In the genomic region with DNA sequence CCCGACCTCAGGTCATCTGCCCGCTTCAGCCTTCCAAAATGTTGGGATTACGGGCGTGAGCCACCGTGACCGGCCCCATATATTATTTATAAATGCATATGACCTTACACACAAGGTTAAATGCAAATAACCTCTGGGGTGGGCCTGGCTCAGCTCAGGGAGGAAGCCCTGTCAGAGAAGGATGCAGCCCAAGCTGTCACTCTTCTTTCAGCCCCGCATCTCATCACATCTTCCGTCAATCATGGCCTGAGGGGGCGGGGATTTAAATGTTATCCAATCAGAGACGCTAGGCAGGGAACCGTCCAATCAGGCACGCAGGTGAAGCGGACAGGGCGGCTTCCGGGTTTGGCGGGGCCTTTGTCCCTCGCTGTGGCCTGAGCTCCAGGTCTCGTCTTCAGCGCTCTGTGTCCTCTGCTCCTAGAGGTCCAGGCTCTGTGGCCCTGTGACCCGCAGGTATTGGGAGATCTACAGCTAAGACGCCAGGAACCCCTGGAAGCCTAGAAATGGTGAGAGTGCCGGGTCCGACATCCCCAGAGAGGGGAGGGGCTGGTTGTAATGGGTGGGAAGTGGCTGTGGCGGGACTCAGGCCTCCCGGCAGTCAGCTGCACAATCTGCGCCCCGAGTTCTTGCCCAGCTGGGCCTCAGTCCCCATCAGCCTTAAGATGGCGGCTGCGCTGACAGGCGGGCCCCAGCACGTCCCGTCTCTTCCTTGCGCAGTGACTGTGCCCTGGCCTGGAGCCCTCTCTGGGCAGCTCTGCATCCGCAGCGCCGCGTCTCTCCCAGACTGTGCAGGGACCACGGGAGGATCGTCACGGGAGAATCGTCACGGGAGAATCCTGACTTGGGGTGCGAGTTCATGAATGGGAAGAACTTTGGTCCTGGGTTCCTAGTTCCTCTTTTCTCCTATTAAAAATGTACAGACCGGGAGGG, we compare ENCODE assay signal across 8 cellular contexts. TPM values are rescaled to one million over a fixed set of nuclear protein-coding genes. Genes with fewer than 3 reads are reported as not detected.
A peak's percentile ranks its signal among the peaks of the same experiment; 100 is the strongest.
DNase-seq lines count a peak whose midpoint lies in the region; ATAC-seq and TF ChIP-seq lines count a peak whose summit lies in the region.

A gene (plus strand): TSS at position 360 of the 930 bp plus-strand sequence. CDS start 144 bp downstream, at position 504.

- H3K4me3 ChIP-seq in DND-41 (ENCODE audit: low read depth in 1 of 2, low read length in 2 of 2) (peak within 1 kb of the TSS; percentile 73 to 90), GM23248 (peak within 1 kb of the TSS; percentile 96), fibroblast of mammary gland (ENCODE audit: control insufficient read depth, low read depth, low read length) (peak within 1 kb of the TSS; percentile 89)

- H4K20me1 ChIP-seq in DND-41 (ENCODE audit: insufficient read depth, low read length), result peaks cover 6% of the 10 kb centered on the region; the same call in 1 of the 2 replicates
- no peaks in the 10 kb centered on the region for H4K20me1 ChIP-seq in GM23248 (ENCODE audit: insufficient read depth)

- peaks cover 37% of the 10 kb centered on the region for H3K36me3 ChIP-seq in DND-41 (ENCODE audit: insufficient read depth, low read length)
- H3K36me3 ChIP-seq in GM23248 (ENCODE audit: low read depth), result no peaks in the 10 kb centered on the region

- peak within 1 kb of the TSS; percentile 95 to 100 (median 100) for H3K4me3 Mint-ChIP-seq in naive thymus-derived CD8-positive, alpha-beta T cell

- no peaks in the 10 kb centered on the region for H3K9me2 ChIP-seq in GM23248 (ENCODE audit: insufficient read depth)

- WGBS in GM23248 (ENCODE audit: low coverage in 1 of 2, low lambda C conversion rate in 2 of 2, missing lambda C conversion rate in 2 of 2), 2 experiments, result 3 to 4% methylated on average over 39 to 42 of the region's 44 CpGs

- H3K27ac ChIP-seq in DND-41 (ENCODE audit: low read length) (peak within 1 kb of the TSS; percentile 94), GM23248 (peak within 1 kb of the TSS; percentile 92)

- peak; percentile 97 for DNase-seq in DND-41
- DNase-seq in GM23248, result peak; percentile 99
- DNase-seq in LHCN-M2 (ENCODE audit: low read depth), result peak; percentile 95
- DNase-seq in RPMI8226, result peak; percentile 96
- peak; percentile 79 to 86 for DNase-seq in activated T-helper 1 cell treated with anti-CD3 and anti-CD28 coated beads, Interleukin-2, amount 50 U/mL, for 16 hours (ENCODE audit: low read depth in 1 of 2, low spot score in 1 of 2)
- DNase-seq in fibroblast of mammary gland (ENCODE audit: low read depth), result peak; percentile 92
- DNase-seq in naive thymus-derived CD8-positive, alpha-beta T cell, result peak; percentile 76 to 98 (median 94)
- peak; percentile 81 to 94 (median 92) for DNase-seq in stimulated activated naive CD4-positive, alpha-beta T cell (lab: John Stamatoyannopoulos, UW)

- peaks cover 39% of the 10 kb centered on the region for H3F3A ChIP-seq in GM23248 (ENCODE audit: insufficient read depth)

- H3K4me1 ChIP-seq in DND-41 (ENCODE audit: insufficient read depth, low read length) (peaks cover 45% of the 10 kb centered on the region), GM23248 (ENCODE audit: insufficient read depth) (peaks cover 34% of the 10 kb centered on the region)

- peaks cover 0 to 4% (median 0%) of the 10 kb centered on the region in 9 donors for H3K9me3 Mint-ChIP-seq in naive thymus-derived CD8-positive, alpha-beta T cell

- H3K4me1 Mint-ChIP-seq in naive thymus-derived CD8-positive, alpha-beta T cell, result peaks cover 17 to 54% (median 50%) of the 10 kb centered on the region in 4 donors

- TF ChIP-seq CTCF in DND-41 (IDR thresholded peaks at IDR 0.05; ENCODE audit: borderline replicate concordance, extremely low read depth, low read length, poor library complexity, severe bottlenecking) (peak; percentile 8), fibroblast of mammary gland (conservative IDR thresholded peaks at IDR 0.05; ENCODE audit: control insufficient read depth, insufficient read depth, low read depth, low read length) (no peak)

- H3K9ac ChIP-seq in DND-41 (ENCODE audit: low read depth, low read length), result peak within 1 kb of the TSS; percentile 81
- H3K9ac ChIP-seq in GM23248, result peak within 1 kb of the TSS; percentile 96

- peaks cover 6 to 35% (median 18%) of the 10 kb centered on the region in 3 donors for H3K36me3 Mint-ChIP-seq in naive thymus-derived CD8-positive, alpha-beta T cell

- no peaks in the 10 kb centered on the region for H3K27me3 Mint-ChIP-seq in naive thymus-derived CD8-positive, alpha-beta T cell

- H3K79me2 ChIP-seq in DND-41 (ENCODE audit: insufficient read depth, low read length) (peaks cover 52% of the 10 kb centered on the region), GM23248 (ENCODE audit: insufficient read depth) (peaks cover 32% of the 10 kb centered on the region)

- peak within 1 kb of the TSS; percentile 83 for H3K4me2 ChIP-seq in DND-41 (ENCODE audit: insufficient read depth, low read length)
- H3K4me2 ChIP-seq in GM23248 (ENCODE audit: unreplicated experiment), result peak within 1 kb of the TSS; percentile 81

- H3K27ac Mint-ChIP-seq in naive thymus-derived CD8-positive, alpha-beta T cell, result peak within 1 kb of the TSS; percentile 100

- in situ Hi-C loops in GM23248 (cut with MboI), result no loop called here

- H3K9me3 ChIP-seq in DND-41 (ENCODE audit: insufficient read depth, low read length, severe bottlenecking) (no peaks in the 10 kb centered on the region), GM23248 (ENCODE audit: low read depth) (no peaks in the 10 kb centered on the region)

- ATAC-seq in DND-41 (ENCODE audit: insufficient read depth, low read depth), result peak; percentile 94
- peak; percentile 95 to 97 for ATAC-seq in naive thymus-derived CD8-positive, alpha-beta T cell

- no peaks in the 10 kb centered on the region for H3K27me3 ChIP-seq in DND-41 (ENCODE audit: insufficient read depth, low read length, poor library complexity)
- no peaks in the 10 kb centered on the region for H3K27me3 ChIP-seq in GM23248 (replicated peaks; ENCODE audit: insufficient read depth)

- peak within 1 kb of the TSS; percentile 91 for H2AFZ ChIP-seq in DND-41 (ENCODE audit: low read depth, low read length)
- H2AFZ ChIP-seq in GM23248, result peak within 1 kb of the TSS; percentile 100

- POLR2A ChIA-PET in naive thymus-derived CD8-positive, alpha-beta T cell (lab: Charles Lee), result interaction anchor here (0.6 to 1.9 kb wide), 19 partner anchors 9 to 1613 kb away, joined by 3 to 19 read pairs (median 5); a partner anchor contains a TSS

RNA-seq across cellular contexts. Expression of the gene that starts here (rescaled TPM):
- total RNA-seq in GM23248 (2014; rRNA removed; shearing (Covaris generic)), result 9.1 and 13.3 TPM in 2 replicates
- 8.9 and 11.8 TPM in 2 replicates for polyA plus RNA-seq in GM23248 (2016; fragmentation: Nextera tagmentation; extraction: Ambion mirVana)
- 9.6 and 19.6 TPM in 2 replicates for total RNA-seq in LHCN-M2 (2014; rRNA removed)
- 1.7 TPM for polyA plus RNA-seq in LHCN-M2 (2012)
- total RNA-seq in naive thymus-derived CD8-positive, alpha-beta T cell, result 10 to 100 TPM; 49.3 to 49.4 TPM
- polyA plus RNA-seq in naive thymus-derived CD8-positive, alpha-beta T cell, result 10 to 100 TPM; 48.7 to 55.7 (median 53.9) TPM

Comparison
In these comparisons a context has a peak if more than half of its experiments do, and no peak if none do; other contexts are left out.
1. Peak in every context shown above with its lines: DNase-seq, ATAC-seq, H3K4me3 ChIP-seq and H3K27ac ChIP-seq.